Comparison of ENCODE assay signal across 24 cellular contexts in genomic region chr6:27359231-27359630, GRCh38. TPM values are rescaled to one million over a fixed set of nuclear protein-coding genes. Genes with fewer than 3 reads are reported as not detected.
DNase-seq lines count a peak whose midpoint lies in the region; FAIRE-seq and TF ChIP-seq lines count a peak whose summit lies in the region.
"Had no signal": no experiment of that assay in that cellular context is flagged by ENCODE, and none has a peak within 500 bp of the region (broad histone marks: within the 10 kb centered on the region; RNA-seq: fewer than 3 reads in every experiment).

No MANE protein-coding gene starts in this region.

- no peaks in the 10 kb centered on the region for H4K20me1 ChIP-seq in mammary epithelial cell (ENCODE audit: insufficient read depth, low read length)

- H3K36me3 Mint-ChIP-seq in MCF 10A (ENCODE audit: insufficient read depth, unreplicated experiment) = peaks cover 17% of the 10 kb centered on the region

- WGBS in mammary epithelial cell (ENCODE audit: low coverage, missing lambda C conversion rate) = 81% methylated on average over 1 of the region's 1 CpG

- CTCF ChIA-PET in MCF 10A (lab: Yijun Ruan, JAX) (no interaction called here), mammary epithelial cell (lab: Charles Lee; ENCODE audit: low non-redundant PET) (no interaction called here)

- no peak overlapping the region for H2AFZ ChIP-seq in mammary epithelial cell (ENCODE audit: low read depth, low read length)
- H2AFZ ChIP-seq: GM23248 had no signal

- TF ChIP-seq CTCF in MCF 10A (IDR thresholded peaks at IDR 0.05; ENCODE audit: unreplicated experiment) (no peak), mammary epithelial cell (conservative IDR thresholded peaks at IDR 0.05 in 1 of 2, IDR thresholded peaks at IDR 0.05 in 1 of 2; ENCODE audit: extremely low read depth in 1 of 2, insufficient read depth in 1 of 2, low read depth in 1 of 2, low read length in 2 of 2) (no peak), bronchial epithelial cell (IDR thresholded peaks at IDR 0.05; ENCODE audit: insufficient read depth, low read length, severe bottlenecking) (no peak), GM20000 (IDR thresholded peaks at IDR 0.05; ENCODE audit: extremely low read depth, missing control alignments) (no peak)

- peaks cover 40% of the 10 kb centered on the region for H3K9me3 ChIP-seq in mammary epithelial cell (replicated peaks; ENCODE audit: insufficient read depth, low read length)

- H3K4me3 Mint-ChIP-seq in MCF 10A (ENCODE audit: unreplicated experiment) = no peak overlapping the region
- H3K4me3 Mint-ChIP-seq: CD4-positive, alpha-beta memory T cell; HFFc6 had no signal

- no peak for FAIRE-seq in bronchial epithelial cell (lab: Jason Lieb, UNC)
- FAIRE-seq: A549, G401.6, H1 had no signal

- H3K79me2 ChIP-seq in mammary epithelial cell (ENCODE audit: insufficient read depth, low read length) = no peaks in the 10 kb centered on the region

- H3K4me1 Mint-ChIP-seq in MCF 10A (ENCODE audit: insufficient read depth, unreplicated experiment) = no peaks in the 10 kb centered on the region
- H3K4me1 Mint-ChIP-seq: CD4-positive, alpha-beta memory T cell had no signal

- BruUV-seq in MCF 10A (replicated peaks; lab: Mats Ljungman, UMichigan) (TSS peak; percentile 15), mammary epithelial cell (replicated peaks; lab: Mats Ljungman, UMichigan) (no TSS peak)

- intact Hi-C loops in MCF 10A (cut with micrococcal nuclease) = no loop called here
- intact Hi-C loops in mammary epithelial cell (cut with micrococcal nuclease) = no loop called here

- H3K27ac ChIP-seq in mammary epithelial cell (ENCODE audit: insufficient read depth, low read depth, low read length) = no peak overlapping the region
- H3K27ac ChIP-seq: A549, GM23248 had no signal

- DNase-seq in MCF 10A (ENCODE audit: unreplicated experiment) (no peak), mammary epithelial cell (no peak), RKO (ENCODE audit: low spot score) (peak; percentile 60), bronchial epithelial cell (ENCODE audit: low read depth) (peak; percentile 4), AG08395 (ENCODE audit: low spot score) (no peak), cerebellar nuclear complex (lab: John Stamatoyannopoulos, UW) (no peak), GM20000 (ENCODE audit: low spot score) (no peak)
- DNase-seq: 8988T; ACHN; C1 segment of cervical spinal cord; Calu3; CD4-positive, alpha-beta memory T cell; COR-L47; DMS53; DMS79 treated with DMSO at 0.1 percent for 48 hours; GM23248; H7; HCEC 1CT; HFFc6 had no signal

- no peak overlapping the region for H3K27ac Mint-ChIP-seq in MCF 10A (ENCODE audit: low read depth, unreplicated experiment)
- H3K27ac Mint-ChIP-seq: CD4-positive, alpha-beta memory T cell; HFFc6 had no signal

- dilution Hi-C loops in mammary epithelial cell (cut with HindIII; ENCODE audit: low sequenced_read_pairs) = no loop called here

- H3K4me3 ChIP-seq in mammary epithelial cell (replicated peaks in 1 of 3; ENCODE audit: insufficient read depth in 1 of 3, low read depth in 2 of 3, low read length in 3 of 3) = no peak overlapping the region
- H3K4me3 ChIP-seq in bronchial epithelial cell (ENCODE audit: low read depth, low read length) = no peak overlapping the region
- H3K4me3 ChIP-seq: A549, GM23248 had no signal

- in situ Hi-C loops in mammary epithelial cell (cut with MboI; ENCODE audit: low sequenced_read_pairs in 2 of 2) = no loop called here

- POLR2A ChIA-PET in MCF 10A (lab: Yijun Ruan, JAX) = no interaction called here

- no peak overlapping the region for H3K9ac ChIP-seq in mammary epithelial cell (ENCODE audit: insufficient read depth, low read length)
- H3K9ac ChIP-seq: GM23248 had no signal

- H3K4me2 ChIP-seq in mammary epithelial cell (ENCODE audit: insufficient read depth, low read depth, low read length) = no peak overlapping the region
- H3K4me2 ChIP-seq: A549 had no signal

- H3K36me3 ChIP-seq in mammary epithelial cell (ENCODE audit: insufficient read depth, low read length) = no peaks in the 10 kb centered on the region
- H3K36me3 ChIP-seq in bronchial epithelial cell (ENCODE audit: control insufficient read depth, insufficient read depth, low read length) = no peaks in the 10 kb centered on the region

- H3K4me1 ChIP-seq in mammary epithelial cell (ENCODE audit: insufficient read depth, low read length) = no peaks in the 10 kb centered on the region
- H3K4me1 ChIP-seq: A549 had no signal

- H3K27me3 ChIP-seq in mammary epithelial cell (ENCODE audit: insufficient read depth, low read length) (no peaks in the 10 kb centered on the region), bronchial epithelial cell (ENCODE audit: control insufficient read depth, insufficient read depth, low read length) (no peaks in the 10 kb centered on the region)

- H3K9me3 Mint-ChIP-seq in MCF 10A (ENCODE audit: unreplicated experiment) = peaks cover 18% of the 10 kb centered on the region

- no peaks in the 10 kb centered on the region for H3K27me3 Mint-ChIP-seq in MCF 10A (ENCODE audit: insufficient read depth, unreplicated experiment)

RNA-seq across cellular contexts. Expression of gene ZNF391, which starts 29.3 kb away (rescaled TPM):
- total RNA-seq in MCF 10A (2022) = 6.2 and 8.3 TPM in 2 replicates
- 10 to 100 TPM in 1 of 2 donors, 1 to 10 TPM in 1; 6.5 to 10.4 TPM for total RNA-seq in mammary epithelial cell
- 1.8 TPM for polyA plus RNA-seq in mammary epithelial cell
- polyA minus RNA-seq in mammary epithelial cell = 7.8 TPM
- total RNA-seq in bronchial epithelial cell = 0.53 and 1.4 TPM in 2 replicates

RNA-seq across cellular contexts. Expression of gene POM121L2, which starts 47.2 kb away (rescaled TPM):
- total RNA-seq in MCF 10A (2022) (not detected in 2 replicates), mammary epithelial cell (not detected), bronchial epithelial cell (not detected in 2 replicates)
- not detected for polyA plus RNA-seq in mammary epithelial cell
- not detected for polyA minus RNA-seq in mammary epithelial cell
- total RNA-seq: Calu3; CD4-positive, alpha-beta memory T cell; Daoy; GM23248; HFFc6 had no signal
- polyA plus RNA-seq: BJ; CD4-positive, alpha-beta memory T cell; GM23248 had no signal

Comparison
In these comparisons a context has a peak if more than half of its experiments do, and no peak if none do; other contexts are left out.
1. DNase-seq: peak in RKO (single experiment) and bronchial epithelial cell (single experiment); none in MCF 10A (single experiment), mammary epithelial cell (single experiment), AG08395 (single experiment), cerebellar nuclear complex (0 of 2) and GM20000 (single experiment).